ENCODE assay signal across 18 cellular contexts in genomic region chr5:31888513-31888912, GRCh38.
A peak's percentile ranks its signal among the peaks of the same experiment; 100 is the strongest.
DNase-seq lines count a peak whose midpoint lies in the region; ATAC-seq and TF ChIP-seq lines count a peak whose summit lies in the region.
"Had no signal": no experiment of that assay in that cellular context is flagged by ENCODE, and none has a peak within 500 bp of the region (broad histone marks: within the 10 kb centered on the region; RNA-seq: fewer than 3 reads in every experiment).

No MANE protein-coding gene starts in this region.

- intact Hi-C loops in left ventricle myocardium inferior (cut with micrococcal nuclease) (no loop called here), heart right ventricle (cut with DNase I) (no loop called here), upper lobe of right lung (cut with DNase I) (no loop called here)
- intact Hi-C loops in activated CD4-positive, alpha-beta T cell treated with anti-CD3 and anti-CD28 coated beads for 36 hours (cut with DNase I, micrococcal nuclease): no loop called here

- no peak overlapping the region for H3K4me3 Mint-ChIP-seq in stimulated activated effector memory CD8-positive, alpha-beta T cell treated with anti-CD3 and anti-CD28 coated beads, Interleukin-12 subunit alpha, Interleukin-12 subunit beta, amount 100 ng/mL, for 72 hours
- H3K4me3 Mint-ChIP-seq in activated CD4-positive, alpha-beta T cell treated with anti-CD3 and anti-CD28 coated beads for 36 hours: no peak overlapping the region
- H3K4me3 Mint-ChIP-seq: B cell, GM23338 had no signal

- H3K27me3 ChIP-seq in left ventricle myocardium inferior (ENCODE audit: low read depth): no peaks in the 10 kb centered on the region
- H3K27me3 ChIP-seq in heart right ventricle: no peaks in the 10 kb centered on the region
- no peaks in the 10 kb centered on the region for H3K27me3 ChIP-seq in kidney epithelial cell (ENCODE audit: control insufficient read depth, insufficient read depth, low read length)
- no peaks in the 10 kb centered on the region for H3K27me3 ChIP-seq in upper lobe of right lung
- H3K27me3 ChIP-seq: Peyer's patch had no signal

- peaks cover 57% of the 10 kb centered on the region for H3K4me1 ChIP-seq in left ventricle myocardium inferior
- H3K4me1 ChIP-seq in heart right ventricle: peaks cover 2 to 67% (median 14%) of the 10 kb centered on the region in 9 donors
- peaks cover 16% of the 10 kb centered on the region for H3K4me1 ChIP-seq in upper lobe of right lung
- H3K4me1 ChIP-seq: Peyer's patch had no signal

- H3K4me3 ChIP-seq in left ventricle myocardium inferior (no peak overlapping the region), heart right ventricle (no peak overlapping the region), kidney epithelial cell (ENCODE audit: low read depth, low read length) (no peak overlapping the region), upper lobe of right lung (no peak overlapping the region)
- H3K4me3 ChIP-seq: GM23338, Peyer's patch had no signal

- CTCF ChIA-PET in activated CD4-positive, alpha-beta T cell treated with anti-CD3 and anti-CD28 coated beads for 36 hours (lab: Charles Lee): no interaction called here

- DNase-seq in left ventricle myocardium inferior (no peak), heart right ventricle (no peak), kidney epithelial cell (ENCODE audit: low read depth) (peak; percentile 56), renal cortical epithelial cell (ENCODE audit: low read depth) (peak; percentile 92), upper lobe of right lung (no peak)
- no peak for DNase-seq in stimulated activated effector memory CD8-positive, alpha-beta T cell treated with anti-CD3 and anti-CD28 coated beads, Interleukin-12 subunit alpha, Interleukin-12 subunit beta, amount 100 ng/mL, for 72 hours (ENCODE audit: low spot score in 2 of 2)
- no peak for DNase-seq in activated CD4-positive, alpha-beta T cell treated with anti-CD3 and anti-CD28 coated beads for 36 hours
- DNase-seq: 8988T; DMS 273 treated with DMSO at 0.1 percent for 48 hours; DND-41; HCEC 1CT; NCI-H1105; NCI-H2081 treated with DMSO at 0.1 percent for 48 hours; NK-92 treated with Interleukin-12 subunit alpha and Interleukin-12 subunit beta, amount 100 ng/mL, for 24 hours; Peyer's patch had no signal

- H3K36me3 ChIP-seq in left ventricle myocardium inferior (no peaks in the 10 kb centered on the region), heart right ventricle (no peaks in the 10 kb centered on the region), kidney epithelial cell (ENCODE audit: control insufficient read depth, insufficient read depth, low read length) (no peaks in the 10 kb centered on the region), upper lobe of right lung (no peaks in the 10 kb centered on the region)
- H3K36me3 ChIP-seq: Peyer's patch had no signal

- H3K9me3 Mint-ChIP-seq in stimulated activated effector memory CD8-positive, alpha-beta T cell treated with anti-CD3 and anti-CD28 coated beads, Interleukin-12 subunit alpha, Interleukin-12 subunit beta, amount 100 ng/mL, for 72 hours: no peaks in the 10 kb centered on the region
- no peaks in the 10 kb centered on the region for H3K9me3 Mint-ChIP-seq in activated CD4-positive, alpha-beta T cell treated with anti-CD3 and anti-CD28 coated beads for 36 hours (ENCODE audit: low read depth)
- H3K9me3 Mint-ChIP-seq: GM23338 had no signal

- POLR2A ChIA-PET in activated CD4-positive, alpha-beta T cell treated with anti-CD3 and anti-CD28 coated beads for 36 hours (lab: Charles Lee): no interaction called here

- no peak overlapping the region for H3K27ac Mint-ChIP-seq in stimulated activated effector memory CD8-positive, alpha-beta T cell treated with anti-CD3 and anti-CD28 coated beads, Interleukin-12 subunit alpha, Interleukin-12 subunit beta, amount 100 ng/mL, for 72 hours
- H3K27ac Mint-ChIP-seq in activated CD4-positive, alpha-beta T cell treated with anti-CD3 and anti-CD28 coated beads for 36 hours: no peak overlapping the region
- H3K27ac Mint-ChIP-seq: B cell, GM23338 had no signal

- H3K9me3 ChIP-seq in left ventricle myocardium inferior (replicated peaks) (no peaks in the 10 kb centered on the region), heart right ventricle (no peaks in the 10 kb centered on the region), upper lobe of right lung (no peaks in the 10 kb centered on the region)
- H3K9me3 ChIP-seq: Peyer's patch had no signal

- H3K27ac ChIP-seq in left ventricle myocardium inferior (replicated peaks) (peak overlapping the region; percentile 42), heart right ventricle (peak overlapping the region in 1 of 10 donors; percentile 24), upper lobe of right lung (peak overlapping the region; percentile 31)
- H3K27ac ChIP-seq: Peyer's patch had no signal

- TF ChIP-seq CTCF in left ventricle myocardium inferior (IDR thresholded peaks at IDR 0.05; ENCODE audit: borderline replicate concordance) (no peak), heart right ventricle (IDR thresholded peaks at IDR 0.05) (no peak), kidney epithelial cell (IDR thresholded peaks at IDR 0.05; ENCODE audit: insufficient read depth, low read length, poor library complexity, severe bottlenecking) (no peak), upper lobe of right lung (IDR thresholded peaks at IDR 0.05) (no peak)

- no peak for ATAC-seq in heart right ventricle
- ATAC-seq in upper lobe of right lung: no peak
- ATAC-seq in stimulated activated effector memory CD8-positive, alpha-beta T cell treated with anti-CD3 and anti-CD28 coated beads, Interleukin-12 subunit alpha, Interleukin-12 subunit beta, amount 100 ng/mL, for 72 hours: no peak
- ATAC-seq in GM19035 (IDR thresholded peaks at IDR 0.05; ENCODE audit: unreplicated experiment): no peak
- no peak for ATAC-seq in activated CD4-positive, alpha-beta T cell treated with anti-CD3 and anti-CD28 coated beads for 36 hours

- no peaks in the 10 kb centered on the region for H3K4me1 Mint-ChIP-seq in stimulated activated effector memory CD8-positive, alpha-beta T cell treated with anti-CD3 and anti-CD28 coated beads, Interleukin-12 subunit alpha, Interleukin-12 subunit beta, amount 100 ng/mL, for 72 hours
- no peaks in the 10 kb centered on the region for H3K4me1 Mint-ChIP-seq in activated CD4-positive, alpha-beta T cell treated with anti-CD3 and anti-CD28 coated beads for 36 hours
- H3K4me1 Mint-ChIP-seq: B cell had no signal

- 88 to 97% methylated on average over 5 of the region's 5 CpGs for WGBS in heart right ventricle, 2 donors

- H3K36me3 Mint-ChIP-seq in stimulated activated effector memory CD8-positive, alpha-beta T cell treated with anti-CD3 and anti-CD28 coated beads, Interleukin-12 subunit alpha, Interleukin-12 subunit beta, amount 100 ng/mL, for 72 hours: no peaks in the 10 kb centered on the region
- no peaks in the 10 kb centered on the region for H3K36me3 Mint-ChIP-seq in activated CD4-positive, alpha-beta T cell treated with anti-CD3 and anti-CD28 coated beads for 36 hours (ENCODE audit: low read depth)

- H3K27me3 Mint-ChIP-seq in activated CD4-positive, alpha-beta T cell treated with anti-CD3 and anti-CD28 coated beads for 36 hours: no peaks in the 10 kb centered on the region
- H3K27me3 Mint-ChIP-seq: B cell had no signal

Comparison
In these comparisons a context has a peak if more than half of its experiments do, and no peak if none do; other contexts are left out.
1. DNase-seq: peak in kidney epithelial cell (single experiment) and renal cortical epithelial cell (single experiment); none in left ventricle myocardium inferior (single experiment), heart right ventricle (0 of 2), upper lobe of right lung (single experiment), stimulated activated effector memory CD8-positive, alpha-beta T cell treated with anti-CD3 and anti-CD28 coated beads, Interleukin-12 subunit alpha, Interleukin-12 subunit beta, amount 100 ng/mL, for 72 hours (0 of 2) and activated CD4-positive, alpha-beta T cell treated with anti-CD3 and anti-CD28 coated beads for 36 hours (single experiment).